ENCODE assay signal across 26 cellular contexts in the genomic region with DNA sequence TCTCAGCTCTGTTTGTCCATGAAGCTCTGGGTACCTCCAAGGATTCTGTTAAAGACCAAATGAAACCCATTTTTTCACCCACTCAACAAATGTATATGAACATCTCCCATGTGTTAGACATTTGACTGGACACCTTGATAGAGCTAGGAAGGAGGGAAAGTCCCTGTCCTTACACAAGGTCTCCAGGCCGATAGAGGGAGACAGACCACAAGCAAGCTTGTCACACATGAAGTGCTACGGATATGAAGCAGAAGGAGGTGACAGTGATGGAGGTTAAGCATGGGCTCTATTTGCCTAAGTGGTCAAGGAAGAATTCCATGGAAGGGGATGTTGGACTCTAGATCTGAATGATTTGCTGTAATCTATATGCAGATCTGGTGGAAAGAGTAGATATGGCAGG.
DNase-seq lines count a peak whose midpoint lies in the region; ATAC-seq and TF ChIP-seq lines count a peak whose summit lies in the region.
"Had no signal": no experiment of that assay in that cellular context is flagged by ENCODE, and none has a peak within 500 bp of the region (broad histone marks: within the 10 kb centered on the region; RNA-seq: fewer than 3 reads in every experiment).

No MANE protein-coding gene starts in this region.

- H3K9me3 ChIP-seq in left ventricle myocardium inferior (replicated peaks) = no peaks in the 10 kb centered on the region
- no peaks in the 10 kb centered on the region for H3K9me3 ChIP-seq in OCI-LY3 (ENCODE audit: insufficient read depth, low read length)
- H3K9me3 ChIP-seq in thyroid gland = no peaks in the 10 kb centered on the region
- no peaks in the 10 kb centered on the region for H3K9me3 ChIP-seq in transverse colon
- H3K9me3 ChIP-seq: sigmoid colon, suprapubic skin had no signal

- H3K27me3 Mint-ChIP-seq in type B pancreatic cell = peaks cover 37% of the 10 kb centered on the region

- H4K20me1 ChIP-seq in OCI-LY3 (ENCODE audit: insufficient read depth, low read length) = no peaks in the 10 kb centered on the region

- no peaks in the 10 kb centered on the region for H3K4me1 Mint-ChIP-seq in type B pancreatic cell (ENCODE audit: unreplicated experiment)
- H3K4me1 Mint-ChIP-seq: activated CD4-positive, alpha-beta memory T cell treated with anti-CD3 and anti-CD28 coated beads, Interleukin-2, amount 10 ng/mL, durations not matched to agents 7 days and 5 days; nephron had no signal

- H3K36me3 Mint-ChIP-seq in type B pancreatic cell = no peaks in the 10 kb centered on the region

- TF ChIP-seq CTCF in left ventricle myocardium inferior (IDR thresholded peaks at IDR 0.05; ENCODE audit: borderline replicate concordance) (peak; percentile 10), GM13977 (IDR thresholded peaks at IDR 0.05; ENCODE audit: extremely low read depth, insufficient read depth, missing control alignments) (peak; percentile 43), OCI-LY3 (IDR thresholded peaks at IDR 0.05; ENCODE audit: low read depth, low read length) (peak; percentile 68), type B pancreatic cell (conservative IDR thresholded peaks at IDR 0.05) (peak; percentile 12), thyroid gland (IDR thresholded peaks at IDR 0.05) (no peak), transverse colon (IDR thresholded peaks at IDR 0.05) (no peak)

- in situ Hi-C loops in GM13977 (cut with MboI; ENCODE audit: low pct_unique_long_range_greater_than_20kb, low sequenced_read_pairs, unreplicated experiment) = loop anchor here (25.0 kb wide), 1 partner anchor 457 kb away; no protein-coding TSS in a partner anchor
- in situ Hi-C loops in transverse colon (cut with MboI; ENCODE audit: low pct_ligation_motif_present in 1 of 4, low pct_unique_long_range_greater_than_20kb in 1 of 4, low sequenced_read_pairs in 3 of 4) = loop anchor here in 1 of 4 donors (25.0 kb wide), 1 partner anchor 457 kb away; no protein-coding TSS in a partner anchor

- no peak for TF ChIP-seq EP300 in transverse colon (IDR thresholded peaks at IDR 0.05; ENCODE audit: low read depth)

- no peak overlapping the region for H2AFZ ChIP-seq in OCI-LY3 (ENCODE audit: low read depth, low read length)
- H2AFZ ChIP-seq: parathyroid adenoma, PC-9 had no signal

- H3K4me3 ChIP-seq in left ventricle myocardium inferior (no peak overlapping the region), OCI-LY3 (ENCODE audit: low read length) (no peak overlapping the region), thyroid gland (replicated peaks in 1 of 3) (no peak overlapping the region), transverse colon (no peak overlapping the region)
- H3K4me3 ChIP-seq: cardiac muscle cell, PC-9, sigmoid colon, SK-N-MC, suprapubic skin had no signal

- H3K9ac ChIP-seq in OCI-LY3 (ENCODE audit: low read length) = no peak overlapping the region
- H3K9ac ChIP-seq: KMS-11, parathyroid adenoma had no signal

- no peak overlapping the region for H3K4me3 Mint-ChIP-seq in type B pancreatic cell
- H3K4me3 Mint-ChIP-seq: activated CD4-positive, alpha-beta memory T cell treated with anti-CD3 and anti-CD28 coated beads, Interleukin-2, amount 10 ng/mL, durations not matched to agents 7 days and 5 days; nephron had no signal

- H3K4me2 ChIP-seq in OCI-LY3 (ENCODE audit: low read length) = no peak overlapping the region
- H3K4me2 ChIP-seq: KMS-11, PC-9 had no signal

- no peaks in the 10 kb centered on the region for H3K79me2 ChIP-seq in OCI-LY3 (ENCODE audit: low read length)
- H3K79me2 ChIP-seq: parathyroid adenoma had no signal

- TF ChIP-seq POLR2A in thyroid gland (IDR thresholded peaks at IDR 0.05) = no peak
- no peak for TF ChIP-seq POLR2A in transverse colon (IDR thresholded peaks at IDR 0.05)

- H3K27ac ChIP-seq in left ventricle myocardium inferior (replicated peaks) (no peak overlapping the region), OCI-LY3 (ENCODE audit: low read length) (no peak overlapping the region), thyroid gland (no peak overlapping the region), transverse colon (no peak overlapping the region)
- H3K27ac ChIP-seq: cardiac muscle cell, KMS-11, parathyroid adenoma, PC-9, sigmoid colon, SK-N-MC, suprapubic skin had no signal

- no peak overlapping the region for H3K27ac Mint-ChIP-seq in type B pancreatic cell
- H3K27ac Mint-ChIP-seq: activated CD4-positive, alpha-beta memory T cell treated with anti-CD3 and anti-CD28 coated beads, Interleukin-2, amount 10 ng/mL, durations not matched to agents 7 days and 5 days; nephron had no signal

- H3K27me3 ChIP-seq in left ventricle myocardium inferior (ENCODE audit: low read depth) = peaks cover 4% of the 10 kb centered on the region
- no peaks in the 10 kb centered on the region for H3K27me3 ChIP-seq in OCI-LY3 (ENCODE audit: low read depth, low read length)
- H3K27me3 ChIP-seq in thyroid gland = no peaks in the 10 kb centered on the region
- peaks cover 7% of the 10 kb centered on the region for H3K27me3 ChIP-seq in transverse colon
- H3K27me3 ChIP-seq: cardiac muscle cell had no signal

- intact Hi-C loops in left ventricle myocardium inferior (cut with micrococcal nuclease) (no loop called here), Right ventricle myocardium inferior (cut with DNase I) (no loop called here), thyroid gland (cut with DNase I) (no loop called here), transverse colon (cut with DNase I; ENCODE audit: low total_unique reads) (no loop called here)

- 71 to 76% methylated on average over 2 of the region's 2 CpGs for WGBS in thyroid gland, 2 donors
- 67 to 79% methylated on average over 2 of the region's 2 CpGs for WGBS in transverse colon (ENCODE audit: low coverage in 1 of 2), 2 donors

- H3K4me1 ChIP-seq in left ventricle myocardium inferior = no peaks in the 10 kb centered on the region
- H3K4me1 ChIP-seq in OCI-LY3 (ENCODE audit: low read length) = no peaks in the 10 kb centered on the region
- no peaks in the 10 kb centered on the region for H3K4me1 ChIP-seq in thyroid gland
- H3K4me1 ChIP-seq in transverse colon = no peaks in the 10 kb centered on the region
- H3K4me1 ChIP-seq: parathyroid adenoma, sigmoid colon, suprapubic skin had no signal

- H3K36me3 ChIP-seq in left ventricle myocardium inferior (peaks cover 16% of the 10 kb centered on the region), OCI-LY3 (replicated peaks; ENCODE audit: low read depth, low read length) (peaks cover 51% of the 10 kb centered on the region), thyroid gland (no peaks in the 10 kb centered on the region), transverse colon (no peaks in the 10 kb centered on the region)
- H3K36me3 ChIP-seq: sigmoid colon, suprapubic skin had no signal

- no peaks in the 10 kb centered on the region for H3K9me3 Mint-ChIP-seq in type B pancreatic cell
- H3K9me3 Mint-ChIP-seq: activated CD4-positive, alpha-beta memory T cell treated with anti-CD3 and anti-CD28 coated beads, Interleukin-2, amount 10 ng/mL, durations not matched to agents 7 days and 5 days; nephron had no signal

- DNase-seq in left ventricle myocardium inferior (no peak), Right ventricle myocardium inferior (ENCODE audit: missing footprints) (no peak), GM13977 (ENCODE audit: low spot score) (peak; percentile 27), type B pancreatic cell (ENCODE audit: extremely low spot score, unreplicated experiment) (no peak), thyroid gland (no peak), NCI-H526 treated with DMSO at 0.1 percent for 48 hours (lab: John Stamatoyannopoulos, UW) (no peak), transverse colon (no peak)
- DNase-seq: activated CD4-positive, alpha-beta memory T cell treated with anti-CD3 and anti-CD28 coated beads, Interleukin-2, amount 10 ng/mL, durations not matched to agents 7 days and 5 days; activated CD4-positive, CD25-positive, alpha-beta regulatory T cell; C1 segment of cervical spinal cord; dermis blood vessel endothelial cell; head of caudate nucleus; NCI-H1092; NCI-H2029 treated with DMSO at 0.1 percent for 48 hours; NCI-H446 treated with DMSO at 0.1 percent for 48 hours; PC-9; sigmoid colon; T-helper 9 cell had no signal

- no peak for ATAC-seq in Right ventricle myocardium inferior
- ATAC-seq: left lobe of liver had no signal

Comparison
In these comparisons a context has a peak if more than half of its experiments do, and no peak if none do; other contexts are left out.
1. CTCF ChIP-seq: peak in left ventricle myocardium inferior (single experiment), GM13977 (single experiment), OCI-LY3 (single experiment) and type B pancreatic cell (single experiment); none in thyroid gland (0 of 6) and transverse colon (0 of 5).